17 cellular contexts compared by ENCODE assay signal in genomic region chr5:13510616-13511015, GRCh38.
DNase-seq lines count a peak whose midpoint lies in the region; ATAC-seq and TF ChIP-seq lines count a peak whose summit lies in the region.
"Had no signal": no experiment of that assay in that cellular context is flagged by ENCODE, and none has a peak within 500 bp of the region (broad histone marks: within the 10 kb centered on the region; RNA-seq: fewer than 3 reads in every experiment).

No MANE protein-coding gene starts in this region.

- H3K79me2 ChIP-seq in hepatocyte, result no peaks in the 10 kb centered on the region

- peaks cover 6% of the 10 kb centered on the region for H3K36me3 Mint-ChIP-seq in MCF 10A (ENCODE audit: insufficient read depth, unreplicated experiment)

- peaks cover 11% of the 10 kb centered on the region for H3K4me1 Mint-ChIP-seq in MCF 10A (ENCODE audit: insufficient read depth, unreplicated experiment)

- H3K27ac ChIP-seq in breast epithelium (no peak overlapping the region), RWPE2 (ENCODE audit: poor library complexity, severe bottlenecking) (peak overlapping the region; percentile 53), hepatocyte (no peak overlapping the region)
- H3K27ac ChIP-seq: 22Rv1, GM23248, Peyer's patch had no signal

- no peaks in the 10 kb centered on the region for H3K27me3 ChIP-seq in breast epithelium
- no peaks in the 10 kb centered on the region for H3K27me3 ChIP-seq in RWPE2 (ENCODE audit: insufficient read depth, poor library complexity, severe bottlenecking)
- H3K27me3 ChIP-seq in hepatocyte, result no peaks in the 10 kb centered on the region
- H3K27me3 ChIP-seq: BE2C, Peyer's patch had no signal

- no peak overlapping the region for H2AFZ ChIP-seq in hepatocyte
- H2AFZ ChIP-seq: GM23248 had no signal

- intact Hi-C loops in MCF 10A (cut with micrococcal nuclease) (no loop called here), breast epithelium (cut with DNase I; ENCODE audit: low total_unique reads) (no loop called here)

- H3K27me3 Mint-ChIP-seq in MCF 10A (ENCODE audit: insufficient read depth, unreplicated experiment), result no peaks in the 10 kb centered on the region
- H3K27me3 Mint-ChIP-seq: CD4-positive, alpha-beta T cell had no signal

- no TSS peak for BruUV-seq in MCF 10A (replicated peaks; lab: Mats Ljungman, UMichigan)

- no peaks in the 10 kb centered on the region for H4K20me1 ChIP-seq in hepatocyte (ENCODE audit: insufficient read depth, poor library complexity, severe bottlenecking)

- H3K9me3 ChIP-seq in breast epithelium (no peaks in the 10 kb centered on the region), RWPE2 (ENCODE audit: severe bottlenecking) (no peaks in the 10 kb centered on the region), hepatocyte (ENCODE audit: low read depth) (no peaks in the 10 kb centered on the region)
- H3K9me3 ChIP-seq: BE2C had no signal

- H3K9me3 Mint-ChIP-seq in MCF 10A (ENCODE audit: unreplicated experiment), result no peaks in the 10 kb centered on the region

- TF ChIP-seq POLR2A in breast epithelium (IDR thresholded peaks at IDR 0.05), result no peak

- POLR2A ChIA-PET in MCF 10A (lab: Yijun Ruan, JAX), result interaction anchor here (0.6 kb wide), 1 partner anchor 56 kb away, joined by 3 read pairs; no protein-coding TSS in a partner anchor

- TF ChIP-seq CTCF in MCF 10A (IDR thresholded peaks at IDR 0.05; ENCODE audit: unreplicated experiment) (no peak), breast epithelium (IDR thresholded peaks at IDR 0.05) (no peak), RWPE2 (IDR thresholded peaks at IDR 0.05; ENCODE audit: poor library complexity, severe bottlenecking) (no peak), hepatocyte (IDR thresholded peaks at IDR 0.05; ENCODE audit: poor library complexity) (no peak)

- 52% methylated on average over 4 of the region's 4 CpGs for WGBS in hepatocyte (ENCODE audit: low lambda C conversion rate, missing lambda C conversion rate)

- H3K4me3 ChIP-seq in breast epithelium, result no peak overlapping the region
- H3K4me3 ChIP-seq in RWPE2 (ENCODE audit: severe bottlenecking), result no peak overlapping the region
- H3K4me3 ChIP-seq in hepatocyte, result no peak overlapping the region
- H3K4me3 ChIP-seq: GM23248, Peyer's patch had no signal

- CTCF ChIA-PET in MCF 10A (lab: Yijun Ruan, JAX), result interaction anchor here (0.6 to 0.7 kb wide), 2 partner anchors 28 to 105 kb away, joined by 3 to 5 read pairs; no protein-coding TSS in a partner anchor

- H3K4me1 ChIP-seq in breast epithelium, result no peaks in the 10 kb centered on the region
- peaks cover 7% of the 10 kb centered on the region for H3K4me1 ChIP-seq in RWPE2 (ENCODE audit: insufficient read depth, poor library complexity, severe bottlenecking)
- peaks cover 5% of the 10 kb centered on the region for H3K4me1 ChIP-seq in hepatocyte (ENCODE audit: insufficient read depth)
- H3K4me1 ChIP-seq: BE2C, Peyer's patch had no signal

- H3K36me3 ChIP-seq in breast epithelium (no peaks in the 10 kb centered on the region), RWPE2 (ENCODE audit: low read depth) (no peaks in the 10 kb centered on the region), hepatocyte (replicated peaks; ENCODE audit: insufficient read depth, low read depth) (no peaks in the 10 kb centered on the region)
- H3K36me3 ChIP-seq: BE2C, Peyer's patch had no signal

- H3K9me2 ChIP-seq in hepatocyte (replicated peaks; ENCODE audit: insufficient read depth), result no peaks in the 10 kb centered on the region

- ATAC-seq in RWPE2 (ENCODE audit: low read depth) (peak; percentile 93), GM21390 (IDR thresholded peaks at IDR 0.05; ENCODE audit: unreplicated experiment) (no peak), GM21381 (IDR thresholded peaks at IDR 0.05; ENCODE audit: unreplicated experiment) (no peak)

- DNase-seq in MCF 10A (ENCODE audit: unreplicated experiment), result peak; percentile 32
- no peak for DNase-seq in breast epithelium (ENCODE audit: low spot score in 2 of 2)
- no peak for DNase-seq in RWPE2 (ENCODE audit: low spot score)
- DNase-seq in hepatocyte (ENCODE audit: low spot score), result peak; percentile 40
- DNase-seq in activated CD8-positive, alpha-beta memory T cell treated with anti-CD3 and anti-CD28 coated beads for 24 hours, result no peak
- DNase-seq in HK-2 (ENCODE audit: unreplicated experiment), result no peak
- DNase-seq: BE2C; CD4-positive, alpha-beta T cell; GM23248; NCI-H1105; NCI-H1694; NCI-H2227 treated with DMSO at 0.1 percent for 48 hours; NCI-H524; Peyer's patch had no signal

- H3K4me2 ChIP-seq in hepatocyte, result no peak overlapping the region

- no peak overlapping the region for H3K4me3 Mint-ChIP-seq in MCF 10A (ENCODE audit: unreplicated experiment)
- H3K4me3 Mint-ChIP-seq: CD4-positive, alpha-beta T cell had no signal

- no peak overlapping the region for H3K27ac Mint-ChIP-seq in MCF 10A (ENCODE audit: low read depth, unreplicated experiment)
- H3K27ac Mint-ChIP-seq: CD4-positive, alpha-beta T cell had no signal

Comparison
In these comparisons a context has a peak if more than half of its experiments do, and no peak if none do; other contexts are left out.
1. DNase-seq: peak in MCF 10A (single experiment) and hepatocyte (single experiment); none in breast epithelium (0 of 2), RWPE2 (single experiment), activated CD8-positive, alpha-beta memory T cell treated with anti-CD3 and anti-CD28 coated beads for 24 hours (single experiment) and HK-2 (single experiment).